ENCODE assay signal across 11 cellular contexts in the genomic region with DNA sequence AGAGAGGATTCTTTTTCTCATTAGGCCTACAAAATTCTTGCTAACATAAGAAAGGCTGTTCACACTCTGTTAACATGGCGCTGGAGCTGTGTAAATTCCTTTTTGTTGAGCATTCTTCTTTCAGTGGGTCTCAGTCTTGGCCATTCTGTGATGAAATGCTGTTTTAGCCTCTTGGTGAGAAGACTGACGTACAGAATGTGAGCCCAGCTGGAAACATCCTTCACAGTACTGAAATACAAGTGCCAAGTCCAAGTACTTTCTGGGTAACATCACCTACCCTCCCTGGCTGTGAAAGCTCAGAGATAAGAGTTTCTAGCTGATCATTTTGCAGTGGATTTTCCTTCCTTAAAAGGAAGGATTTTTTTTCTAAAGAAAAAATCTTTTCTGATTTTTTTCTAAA.
DNase-seq lines count a peak whose midpoint lies in the region; ATAC-seq and TF ChIP-seq lines count a peak whose summit lies in the region.
"Had no signal": no experiment of that assay in that cellular context is flagged by ENCODE, and none has a peak within 500 bp of the region (broad histone marks: within the 10 kb centered on the region; RNA-seq: fewer than 3 reads in every experiment).

No MANE protein-coding gene starts in this region.

- WGBS in endodermal cell (ENCODE audit: insufficient coverage in 1 of 2, insufficient read length in 1 of 2), 2 experiments: 47 to 85% methylated on average over 2 of the region's 2 CpGs

- TF ChIP-seq POLR2A in uterus (IDR thresholded peaks at IDR 0.05): no peak

- H3K27ac ChIP-seq in right atrium auricular region: no peak overlapping the region
- peak overlapping the region; percentile 41 for H3K27ac ChIP-seq in endodermal cell (ENCODE audit: low read depth, low read length)
- peak overlapping the region; percentile 35 to 72 for H3K27ac ChIP-seq in uterus
- H3K27ac ChIP-seq: 22Rv1, neutrophil had no signal

- no peaks in the 10 kb centered on the region for H3K27me3 ChIP-seq in right atrium auricular region
- H3K27me3 ChIP-seq in endodermal cell (ENCODE audit: control insufficient read depth, insufficient read depth, low read length, poor library complexity, severe bottlenecking): peaks cover 14% of the 10 kb centered on the region
- no peaks in the 10 kb centered on the region for H3K27me3 ChIP-seq in uterus
- H3K27me3 ChIP-seq: neutrophil had no signal

- H3K4me3 Mint-ChIP-seq in endodermal cell: no peak overlapping the region
- H3K4me3 Mint-ChIP-seq: activated naive CD8-positive, alpha-beta T cell treated with anti-CD3 and anti-CD28 coated beads, Interleukin-2, amount 10 ng/mL, durations not matched to agents 7 days and 5 days had no signal

- H3K9me3 Mint-ChIP-seq in endodermal cell: no peaks in the 10 kb centered on the region

- H3K4me3 ChIP-seq in right atrium auricular region (no peak overlapping the region), endodermal cell (ENCODE audit: low read length) (no peak overlapping the region), uterus (no peak overlapping the region)

- H3K4me1 ChIP-seq in right atrium auricular region (no peaks in the 10 kb centered on the region), endodermal cell (ENCODE audit: control insufficient read depth, insufficient read depth, low read length) (no peaks in the 10 kb centered on the region), uterus (peaks cover 0 to 7% of the 10 kb centered on the region in 2 donors)

- H3K27ac Mint-ChIP-seq in endodermal cell: no peak overlapping the region
- H3K27ac Mint-ChIP-seq: activated naive CD8-positive, alpha-beta T cell treated with anti-CD3 and anti-CD28 coated beads, Interleukin-2, amount 10 ng/mL, durations not matched to agents 7 days and 5 days had no signal

- no peak for TF ChIP-seq CTCF in right atrium auricular region (IDR thresholded peaks at IDR 0.05)
- TF ChIP-seq CTCF in endodermal cell (conservative IDR thresholded peaks at IDR 0.05): no peak
- TF ChIP-seq CTCF in uterus (IDR thresholded peaks at IDR 0.05): no peak

- H3K27me3 Mint-ChIP-seq in endodermal cell (ENCODE audit: insufficient read depth): peaks cover 12% of the 10 kb centered on the region

- no peaks in the 10 kb centered on the region for H3K36me3 Mint-ChIP-seq in endodermal cell (ENCODE audit: low read depth)

- H3K36me3 ChIP-seq in right atrium auricular region (no peaks in the 10 kb centered on the region), endodermal cell (ENCODE audit: control insufficient read depth, insufficient read depth, low read length) (no peaks in the 10 kb centered on the region), uterus (no peaks in the 10 kb centered on the region)
- H3K36me3 ChIP-seq: neutrophil had no signal

- no peak overlapping the region for H3K9ac ChIP-seq in endodermal cell (ENCODE audit: extremely low read depth, low read length, poor library complexity, severe bottlenecking)

- no peaks in the 10 kb centered on the region for H3K4me1 Mint-ChIP-seq in endodermal cell

- H3K9me3 ChIP-seq in right atrium auricular region: no peaks in the 10 kb centered on the region
- H3K9me3 ChIP-seq in endodermal cell (ENCODE audit: control insufficient read depth, low read length): no peaks in the 10 kb centered on the region
- no peaks in the 10 kb centered on the region for H3K9me3 ChIP-seq in uterus
- H3K9me3 ChIP-seq: neutrophil had no signal

- intact Hi-C loops in Right ventricle myocardium inferior (cut with DNase I) (loop anchor here (5.0 to 10.0 kb wide), 2 partner anchors 115 to 228 kb away; no protein-coding TSS in a partner anchor), uterus (cut with DNase I; ENCODE audit: low total_unique reads) (no loop called here)

- ATAC-seq in Right ventricle myocardium inferior (peak; percentile 88), left lobe of liver (peak; percentile 48)

- DNase-seq in Right ventricle myocardium inferior (ENCODE audit: missing footprints) (no peak), right atrium auricular region (ENCODE audit: low spot score) (no peak), endodermal cell (no peak), left lobe of liver (ENCODE audit: low spot score) (no peak), uterus (no peak), cerebellum (ENCODE audit: low spot score) (no peak), cerebellar nuclear complex (lab: John Stamatoyannopoulos, UW) (no peak), DMS79 treated with DMSO at 0.1 percent for 48 hours (lab: John Stamatoyannopoulos, UW) (no peak)
- DNase-seq: activated naive CD8-positive, alpha-beta T cell treated with anti-CD3 and anti-CD28 coated beads, Interleukin-2, amount 10 ng/mL, durations not matched to agents 7 days and 5 days had no signal

Comparison
In these comparisons a context has a peak if more than half of its experiments do, and no peak if none do; other contexts are left out.
1. H3K27ac ChIP-seq: peak in endodermal cell (single experiment) and uterus (2 of 2); none in right atrium auricular region (0 of 2).